In the genomic region with DNA sequence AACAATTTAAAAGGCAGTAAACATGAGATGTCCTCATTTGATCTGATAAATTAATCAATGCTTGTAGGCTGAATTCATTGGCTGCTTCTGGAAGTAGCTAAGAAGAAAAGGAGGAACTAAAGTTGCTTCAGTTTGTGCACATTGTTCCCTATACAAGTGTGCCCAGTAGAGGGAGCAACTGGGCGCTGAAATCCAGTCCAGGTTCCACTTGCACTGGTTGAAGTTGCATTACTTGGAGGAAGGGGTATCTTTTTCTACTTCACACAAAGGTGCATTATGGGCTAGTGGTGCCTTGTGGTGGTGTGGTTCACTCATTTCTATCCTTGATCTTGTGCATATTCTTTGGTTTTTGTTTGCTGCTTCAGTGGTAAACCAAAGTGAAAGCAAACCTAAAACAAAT, we compare ENCODE assay signal across 8 cellular contexts.
DNase-seq lines count a peak whose midpoint lies in the region; ATAC-seq lines count a peak whose summit lies in the region.

No MANE protein-coding gene starts in this region.

- peak; percentile 4 to 17 for DNase-seq in activated T-cell treated with anti-CD3 and anti-CD28 coated beads, Interleukin-2, amount 50 U/mL, for 72 hours
- DNase-seq in activated T-cell treated with anti-CD3 and anti-CD28 coated beads, Interleukin-2, amount 50 U/mL, for 4 hours = no peak
- DNase-seq in Jurkat, Clone E6-1 (ENCODE audit: low read depth, low spot score) = peak; percentile 20
- DNase-seq in activated CD4-positive, alpha-beta T cell treated with anti-CD3 and anti-CD28 coated beads, Interleukin-2, amount 50 U/mL, for 48 hours = peak; percentile 9 to 10
- peak; percentile 71 for DNase-seq in iPS-NIHi7 (ENCODE audit: extremely low spot score)
- peak; percentile 48 for DNase-seq in ureter (ENCODE audit: low spot score)
- no peak for DNase-seq in activated CD4-positive, CD25-positive, alpha-beta regulatory T cell treated with anti-CD3 and anti-CD28 coated beads, Interleukin-2, amount 50 U/mL, for 72 hours

- H3K4me3 Mint-ChIP-seq in activated T-cell treated with anti-CD3 and anti-CD28 coated beads, Interleukin-2, amount 50 U/mL, for 72 hours = no peak overlapping the region
- H3K4me3 Mint-ChIP-seq in activated T-cell treated with anti-CD3 and anti-CD28 coated beads, Interleukin-2, amount 50 U/mL, for 4 hours = no peak overlapping the region

- no peaks in the 10 kb centered on the region for H3K9me3 Mint-ChIP-seq in activated T-cell treated with anti-CD3 and anti-CD28 coated beads, Interleukin-2, amount 50 U/mL, for 72 hours
- H3K9me3 Mint-ChIP-seq in activated T-cell treated with anti-CD3 and anti-CD28 coated beads, Interleukin-2, amount 50 U/mL, for 4 hours = no peaks in the 10 kb centered on the region

- peak in 1 of 2 donors; percentile 46 for ATAC-seq in activated T-cell treated with anti-CD3 and anti-CD28 coated beads, Interleukin-2, amount 50 U/mL, for 72 hours (replicated peaks in 1 of 2)
- no peak for ATAC-seq in activated T-cell treated with anti-CD3 and anti-CD28 coated beads, Interleukin-2, amount 50 U/mL, for 4 hours
- peak; percentile 93 for ATAC-seq in GM21526 (IDR thresholded peaks at IDR 0.05; ENCODE audit: low FRiP score, unreplicated experiment)

- peaks cover 6% of the 10 kb centered on the region for H3K27me3 Mint-ChIP-seq in activated T-cell treated with anti-CD3 and anti-CD28 coated beads, Interleukin-2, amount 50 U/mL, for 72 hours (ENCODE audit: low read depth)
- H3K27me3 Mint-ChIP-seq in activated T-cell treated with anti-CD3 and anti-CD28 coated beads, Interleukin-2, amount 50 U/mL, for 4 hours (ENCODE audit: low read depth) = no peaks in the 10 kb centered on the region

- no peak overlapping the region for H3K4me3 ChIP-seq in Jurkat, Clone E6-1 (ENCODE audit: low read length)

- no peak overlapping the region for H3K27ac Mint-ChIP-seq in activated T-cell treated with anti-CD3 and anti-CD28 coated beads, Interleukin-2, amount 50 U/mL, for 72 hours

- H3K4me1 Mint-ChIP-seq in activated T-cell treated with anti-CD3 and anti-CD28 coated beads, Interleukin-2, amount 50 U/mL, for 72 hours (ENCODE audit: low read depth) = peaks cover 6% of the 10 kb centered on the region
- no peaks in the 10 kb centered on the region for H3K4me1 Mint-ChIP-seq in activated T-cell treated with anti-CD3 and anti-CD28 coated beads, Interleukin-2, amount 50 U/mL, for 4 hours (ENCODE audit: low read depth)

- H3K36me3 Mint-ChIP-seq in activated T-cell treated with anti-CD3 and anti-CD28 coated beads, Interleukin-2, amount 50 U/mL, for 72 hours (ENCODE audit: insufficient read depth in 2 of 2) = no peaks in the 10 kb centered on the region
- no peaks in the 10 kb centered on the region for H3K36me3 Mint-ChIP-seq in activated T-cell treated with anti-CD3 and anti-CD28 coated beads, Interleukin-2, amount 50 U/mL, for 4 hours (ENCODE audit: insufficient read depth)

Comparison
In these comparisons a context has a peak if more than half of its experiments do, and no peak if none do; other contexts are left out.
1. DNase-seq: peak in activated T-cell treated with anti-CD3 and anti-CD28 coated beads, Interleukin-2, amount 50 U/mL, for 72 hours (2 of 2), Jurkat, Clone E6-1 (single experiment), activated CD4-positive, alpha-beta T cell treated with anti-CD3 and anti-CD28 coated beads, Interleukin-2, amount 50 U/mL, for 48 hours (2 of 2), iPS-NIHi7 (single experiment) and ureter (single experiment); none in activated T-cell treated with anti-CD3 and anti-CD28 coated beads, Interleukin-2, amount 50 U/mL, for 4 hours (single experiment) and activated CD4-positive, CD25-positive, alpha-beta regulatory T cell treated with anti-CD3 and anti-CD28 coated beads, Interleukin-2, amount 50 U/mL, for 72 hours (single experiment).